Comparison of ENCODE assay signal across 8 cellular contexts in the genomic region with DNA sequence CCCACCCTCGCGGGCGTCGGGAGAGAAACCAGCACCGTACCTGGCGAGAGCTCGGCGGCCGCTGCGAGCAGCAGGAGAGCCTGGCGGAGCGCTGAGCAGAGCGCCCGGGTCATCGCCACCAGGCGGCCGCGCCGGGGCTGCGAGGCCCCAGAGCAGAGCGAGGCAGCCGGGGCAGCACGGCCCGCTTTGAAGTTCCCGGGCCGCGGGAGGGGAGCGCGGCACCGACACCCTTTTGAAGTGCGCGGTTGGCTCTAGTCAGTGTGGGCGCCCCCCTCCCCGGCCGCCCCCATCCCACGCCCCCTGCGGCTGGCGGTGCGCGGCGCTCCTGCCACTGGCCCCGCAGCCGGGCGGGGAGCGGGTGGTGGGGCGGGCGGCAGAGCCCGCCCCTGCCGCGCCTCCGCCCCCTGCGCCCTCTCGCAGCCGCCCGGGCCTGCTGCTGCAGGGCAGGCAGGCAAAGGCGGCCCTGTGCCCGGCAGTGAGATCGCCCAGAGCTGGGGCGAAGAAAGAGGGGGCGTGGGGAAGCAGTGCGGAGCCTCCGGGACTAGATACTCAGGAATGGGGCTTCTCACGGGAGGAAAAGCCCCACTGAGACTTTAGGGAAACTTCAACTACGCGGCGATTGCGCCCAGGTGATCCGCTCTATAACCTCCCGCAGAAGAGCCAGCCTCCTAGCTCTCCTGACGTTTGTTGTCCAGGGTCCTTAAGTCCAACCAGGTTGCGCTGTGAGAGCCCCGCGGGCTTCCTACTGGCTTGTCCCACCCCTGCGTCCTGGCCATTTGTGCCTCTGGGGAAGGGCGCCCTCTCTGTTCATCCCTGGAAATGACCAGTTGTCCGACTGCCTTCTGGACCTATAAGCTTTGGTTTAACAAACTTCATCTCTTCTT. TPM values are rescaled to one million over a fixed set of nuclear protein-coding genes. Genes with fewer than 3 reads are reported as not detected.
DNase-seq lines count a peak whose midpoint lies in the region; ATAC-seq lines count a peak whose summit lies in the region.

A gene (minus strand): TSS at position 333 of the 884 bp plus-strand sequence. CDS start 220 bp downstream, at position 113.

- CTCF ChIA-PET in activated CD4-positive, alpha-beta T cell treated with anti-CD3 and anti-CD28 coated beads for 36 hours (lab: Charles Lee): interaction anchor here (0.6 to 3.7 kb wide), 43 partner anchors 9 to 383 kb away, joined by 3 to 32 read pairs (median 4); no protein-coding TSS in a partner anchor

- intact Hi-C loops in activated CD4-positive, alpha-beta T cell treated with anti-CD3 and anti-CD28 coated beads for 36 hours (cut with DNase I, micrococcal nuclease): loop anchor here (1.0 to 10.0 kb wide), 11 partner anchors 134 to 1294 kb away; a partner anchor contains a TSS

- no peaks in the 10 kb centered on the region for H3K27me3 ChIP-seq in layer of hippocampus (ENCODE audit: control insufficient read depth, insufficient read depth, low read length)

- H3K27ac Mint-ChIP-seq in activated CD4-positive, alpha-beta T cell treated with anti-CD3 and anti-CD28 coated beads for 36 hours: peak within 1 kb of the TSS; percentile 23

- no peaks in the 10 kb centered on the region for H3K36me3 Mint-ChIP-seq in activated CD4-positive, alpha-beta T cell treated with anti-CD3 and anti-CD28 coated beads for 36 hours (ENCODE audit: low read depth)

- peak; percentile 91 for ATAC-seq in HG02970 (IDR thresholded peaks at IDR 0.05; ENCODE audit: low FRiP score, unreplicated experiment)
- peak; percentile 82 for ATAC-seq in activated CD4-positive, alpha-beta T cell treated with anti-CD3 and anti-CD28 coated beads for 36 hours

- no peaks in the 10 kb centered on the region for H3K9me3 Mint-ChIP-seq in activated CD4-positive, alpha-beta T cell treated with anti-CD3 and anti-CD28 coated beads for 36 hours (ENCODE audit: low read depth)

- H3K27me3 Mint-ChIP-seq in activated CD4-positive, alpha-beta T cell treated with anti-CD3 and anti-CD28 coated beads for 36 hours: peaks cover 5% of the 10 kb centered on the region

- POLR2A ChIA-PET in activated CD4-positive, alpha-beta T cell treated with anti-CD3 and anti-CD28 coated beads for 36 hours (lab: Charles Lee): interaction anchor here (0.6 to 1.1 kb wide), 5 partner anchors 28 to 188 kb away, joined by 3 to 7 read pairs (median 3); no protein-coding TSS in a partner anchor

- H3K4me3 Mint-ChIP-seq in activated CD4-positive, alpha-beta T cell treated with anti-CD3 and anti-CD28 coated beads for 36 hours: peak within 1 kb of the TSS; percentile 76

- H3K27ac ChIP-seq in cingulate gyrus (ENCODE audit: low read depth, low read length) (peak within 1 kb of the TSS; percentile 82), layer of hippocampus (ENCODE audit: low read depth, low read length) (peak within 1 kb of the TSS; percentile 80)

- DNase-seq in SIG-M5 treated with dmso at 0.1 percent for 504 hours (lab: John Stamatoyannopoulos, UW; ENCODE audit: unreplicated experiment): peak; percentile 42
- DNase-seq in SIG-M5 (lab: John Stamatoyannopoulos, UW): no peak
- DNase-seq in NCI-H2081 treated with DMSO at 0.1 percent for 48 hours (lab: John Stamatoyannopoulos, UW): peak; percentile 41
- peak; percentile 80 for DNase-seq in activated CD4-positive, alpha-beta T cell treated with anti-CD3 and anti-CD28 coated beads for 36 hours
- DNase-seq in stimulated activated CD4-positive, alpha-beta T cell treated with anti-CD3 and anti-CD28 coated beads, Interleukin-1b, Interleukin-23, amount 100 ng/mL, for 1 hour (ENCODE audit: low read depth in 2 of 2): peak; percentile 9 to 25

- H3K4me1 Mint-ChIP-seq in activated CD4-positive, alpha-beta T cell treated with anti-CD3 and anti-CD28 coated beads for 36 hours: peaks cover 34% of the 10 kb centered on the region

RNA-seq across cellular contexts. Expression of the gene that starts here (rescaled TPM):
- total RNA-seq in activated CD4-positive, alpha-beta T cell treated with anti-CD3 and anti-CD28 coated beads for 36 hours: 1 to 10 TPM; 1.6 to 1.7 TPM
